1 cellular context compared by ENCODE assay signal in the genomic region with DNA sequence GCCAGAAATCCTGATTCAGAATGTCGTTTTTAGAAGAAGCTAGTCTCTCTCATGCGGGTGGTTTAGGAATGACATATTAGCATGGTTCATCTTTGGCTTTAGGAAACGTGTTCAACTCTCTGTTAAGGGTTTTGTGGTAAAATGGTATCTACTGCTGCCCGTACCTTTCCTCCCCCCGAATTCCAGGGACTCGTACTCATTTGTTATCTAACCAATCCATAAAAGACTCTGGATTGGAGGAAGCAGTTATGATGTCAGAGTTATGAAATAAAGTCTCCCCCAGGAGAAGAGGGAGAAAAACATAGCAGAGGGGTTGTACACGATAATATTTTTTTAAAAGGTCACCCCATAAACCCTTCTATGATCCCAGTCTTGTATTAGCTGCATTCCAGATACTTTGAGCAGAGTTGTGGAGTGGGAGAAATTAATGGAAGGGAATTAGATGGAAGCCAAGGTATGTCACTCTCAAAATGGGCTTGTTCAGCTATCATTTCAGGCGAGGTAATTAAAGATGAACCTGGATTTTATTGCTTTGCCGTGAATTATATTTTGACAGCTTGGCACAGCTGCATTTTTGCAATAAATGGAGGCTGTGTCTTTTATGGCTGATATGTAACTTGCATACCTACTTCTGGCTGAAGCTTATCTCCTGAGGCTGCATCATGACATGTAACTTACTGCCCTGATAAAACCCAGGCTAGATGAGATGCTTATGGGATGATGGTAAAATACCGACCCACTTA.
TF ChIP-seq lines count a peak whose summit lies in the region.

No MANE protein-coding gene starts in this region.

TF ChIP-seq in K562, 482 proteins besides CTCF, POLR2A, EP300 and RAD21 (continued from another document):
- TF ChIP-seq, protein P1, sequence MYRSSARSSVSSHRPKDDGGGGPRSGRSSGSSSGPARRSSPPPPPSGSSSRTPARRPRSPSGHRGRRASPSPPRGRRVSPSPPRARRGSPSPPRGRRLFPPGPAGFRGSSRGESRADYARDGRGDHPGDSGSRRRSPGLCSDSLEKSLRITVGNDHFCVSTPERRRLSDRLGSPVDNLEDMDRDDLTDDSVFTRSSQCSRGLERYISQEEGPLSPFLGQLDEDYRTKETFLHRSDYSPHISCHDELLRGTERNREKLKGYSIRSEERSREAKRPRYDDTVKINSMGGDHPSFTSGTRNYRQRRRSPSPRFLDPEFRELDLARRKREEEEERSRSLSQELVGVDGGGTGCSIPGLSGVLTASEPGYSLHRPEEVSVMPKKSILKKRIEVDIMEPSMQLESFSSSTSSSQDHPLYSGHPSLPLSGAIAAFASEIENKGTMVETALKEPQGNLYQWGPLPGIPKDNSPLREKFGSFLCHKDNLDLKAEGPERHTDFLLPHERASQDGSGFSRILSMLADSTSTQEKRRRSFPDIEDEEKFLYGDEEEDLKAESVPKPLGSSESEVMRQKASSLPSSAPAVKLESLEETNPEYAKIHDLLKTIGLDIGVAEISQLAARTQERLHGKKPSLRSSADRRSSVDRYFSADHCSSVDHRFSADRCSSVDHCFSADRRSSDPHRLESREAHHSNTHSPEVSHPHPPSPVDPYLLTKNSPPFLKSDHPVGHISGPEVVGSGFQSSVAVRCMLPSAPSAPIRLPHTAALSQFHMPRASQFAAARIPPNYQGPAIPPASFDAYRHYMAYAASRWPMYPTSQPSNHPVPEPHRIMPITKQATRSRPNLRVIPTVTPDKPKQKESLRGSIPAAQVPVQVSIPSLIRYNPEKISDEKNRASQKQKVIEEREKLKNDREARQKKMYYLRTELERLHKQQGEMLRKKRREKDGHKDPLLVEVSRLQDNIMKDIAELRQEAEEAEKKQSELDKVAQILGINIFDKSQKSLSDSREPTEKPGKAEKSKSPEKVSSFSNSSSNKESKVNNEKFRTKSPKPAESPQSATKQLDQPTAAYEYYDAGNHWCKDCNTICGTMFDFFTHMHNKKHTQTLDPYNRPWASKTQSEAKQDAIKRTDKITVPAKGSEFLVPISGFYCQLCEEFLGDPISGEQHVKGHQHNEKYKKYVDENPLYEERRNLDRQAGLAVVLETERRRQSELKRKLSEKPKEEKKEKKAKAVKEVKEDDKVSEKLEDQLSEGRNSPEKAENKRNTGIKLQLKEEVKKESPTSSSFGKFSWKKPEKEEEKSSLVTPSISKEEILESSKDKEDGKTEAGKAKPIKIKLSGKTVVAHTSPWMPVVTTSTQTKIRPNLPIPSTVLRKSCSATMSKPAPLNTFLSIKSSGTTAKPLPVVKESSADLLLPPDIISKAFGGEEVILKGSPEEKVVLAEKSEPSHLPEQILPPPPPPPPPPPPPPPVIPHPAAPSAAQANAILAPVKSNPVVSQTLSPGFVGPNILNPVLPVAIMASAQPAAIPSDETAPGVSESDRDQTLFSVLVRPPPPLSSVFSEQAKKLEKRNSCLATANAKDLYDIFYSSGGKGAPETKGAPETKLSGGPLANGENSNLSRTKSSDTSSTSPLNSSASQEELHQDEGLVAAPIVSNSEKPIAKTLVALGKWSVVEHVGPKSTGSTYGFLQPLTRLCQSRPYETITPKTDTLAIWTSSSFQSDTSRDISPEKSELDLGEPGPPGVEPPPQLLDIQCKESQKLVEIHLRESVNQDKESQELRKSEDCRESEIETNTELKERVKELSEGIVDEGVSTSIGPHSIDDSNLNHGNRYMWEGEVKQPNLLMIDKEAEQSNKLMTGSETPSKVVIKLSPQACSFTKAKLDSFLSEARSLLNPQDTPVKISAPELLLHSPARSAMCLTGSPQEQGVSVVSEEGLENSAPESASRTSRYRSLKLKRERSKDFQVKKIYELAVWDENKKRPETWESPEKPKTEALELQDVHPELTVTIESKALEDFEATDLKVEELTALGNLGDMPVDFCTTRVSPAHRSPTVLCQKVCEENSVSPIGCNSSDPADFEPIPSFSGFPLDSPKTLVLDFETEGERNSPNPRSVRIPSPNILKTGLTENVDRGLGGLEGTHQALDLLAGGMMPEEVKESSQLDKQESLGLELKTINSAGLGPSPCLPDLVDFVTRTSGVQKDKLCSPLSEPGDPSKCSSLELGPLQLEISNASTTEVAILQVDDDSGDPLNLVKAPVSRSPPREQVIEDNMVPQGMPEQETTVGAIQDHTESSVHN (IDR thresholded peaks at IDR 0.05; ENCODE audit: borderline replicate concordance in 1 of 2, low read depth in 1 of 2), result no peak
- TF ChIP-seq MIER1 (IDR thresholded peaks at IDR 0.05; ENCODE audit: low read depth), result 0 out of 2 replicates have a peak, but pooled peaks have one; percentile 54
- TF ChIP-seq MTA2 (IDR thresholded peaks at IDR 0.05; ENCODE audit: low read depth), result no peak
- TF ChIP-seq SAFB2 (IDR thresholded peaks at IDR 0.05; ENCODE audit: borderline replicate concordance, low read depth, low read length, severe bottlenecking), result no peak
- TF ChIP-seq CREM (IDR thresholded peaks at IDR 0.05; ENCODE audit: low read depth), result 0 out of 2 replicates have a peak, but pooled peaks have one; percentile 32
- TF ChIP-seq ARID1B (IDR thresholded peaks at IDR 0.05), result peak; percentile 28; the same call in 1 of the 2 replicates
- no peak for TF ChIP-seq ARID2 (IDR thresholded peaks at IDR 0.05)
- TF ChIP-seq NR2C1 (IDR thresholded peaks at IDR 0.05), result no peak
- no peak for TF ChIP-seq NR2C1 (tag; IDR thresholded peaks at IDR 0.05)
- TF ChIP-seq KLF16 (IDR thresholded peaks at IDR 0.05), result no peak
- no peak for TF ChIP-seq RBM17 (IDR thresholded peaks at IDR 0.05; ENCODE audit: borderline replicate concordance, low read depth, low read length)
- TF ChIP-seq EWSR1 (IDR thresholded peaks at IDR 0.05; ENCODE audit: borderline replicate concordance, low read depth, partially characterized antibody), result no peak
- no peak for TF ChIP-seq OTX1 (CRISPR knock-in tag; IDR thresholded peaks at IDR 0.05)
- TF ChIP-seq CHD2 (IDR thresholded peaks at IDR 0.05; ENCODE audit: low read depth, low read length), result no peak
- TF ChIP-seq MEF2A (IDR thresholded peaks at IDR 0.05; ENCODE audit: control insufficient read depth, low read depth, low read length), result no peak
- no peak for TF ChIP-seq SRSF3 (IDR thresholded peaks at IDR 0.05; ENCODE audit: insufficient read depth, low read length)
- TF ChIP-seq, protein P2, sequence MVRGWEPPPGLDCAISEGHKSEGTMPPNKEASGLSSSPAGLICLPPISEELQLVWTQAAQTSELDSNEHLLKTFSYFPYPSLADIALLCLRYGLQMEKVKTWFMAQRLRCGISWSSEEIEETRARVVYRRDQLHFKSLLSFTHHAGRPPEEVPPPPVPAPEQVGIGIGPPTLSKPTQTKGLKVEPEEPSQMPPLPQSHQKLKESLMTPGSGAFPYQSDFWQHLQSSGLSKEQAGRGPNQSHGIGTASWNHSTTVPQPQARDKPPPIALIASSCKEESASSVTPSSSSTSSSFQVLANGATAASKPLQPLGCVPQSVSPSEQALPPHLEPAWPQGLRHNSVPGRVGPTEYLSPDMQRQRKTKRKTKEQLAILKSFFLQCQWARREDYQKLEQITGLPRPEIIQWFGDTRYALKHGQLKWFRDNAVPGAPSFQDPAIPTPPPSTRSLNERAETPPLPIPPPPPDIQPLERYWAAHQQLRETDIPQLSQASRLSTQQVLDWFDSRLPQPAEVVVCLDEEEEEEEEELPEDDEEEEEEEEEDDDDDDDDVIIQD (CRISPR knock-in tag; IDR thresholded peaks at IDR 0.05), result no peak
- no peak for TF ChIP-seq SRF (CRISPR knock-in tag; IDR thresholded peaks at IDR 0.05)
- no peak for TF ChIP-seq ZBTB7A (IDR thresholded peaks at IDR 0.05; ENCODE audit: borderline replicate concordance, control insufficient read depth, low read depth, low read length)
- no peak for TF ChIP-seq PHF20 (IDR thresholded peaks at IDR 0.05; ENCODE audit: partially characterized antibody)
- no peak for TF ChIP-seq ATF7 (IDR thresholded peaks at IDR 0.05)
- no peak for TF ChIP-seq RHOXF2B (CRISPR knock-in tag; conservative IDR thresholded peaks at IDR 0.05)
- TF ChIP-seq, protein P3, sequence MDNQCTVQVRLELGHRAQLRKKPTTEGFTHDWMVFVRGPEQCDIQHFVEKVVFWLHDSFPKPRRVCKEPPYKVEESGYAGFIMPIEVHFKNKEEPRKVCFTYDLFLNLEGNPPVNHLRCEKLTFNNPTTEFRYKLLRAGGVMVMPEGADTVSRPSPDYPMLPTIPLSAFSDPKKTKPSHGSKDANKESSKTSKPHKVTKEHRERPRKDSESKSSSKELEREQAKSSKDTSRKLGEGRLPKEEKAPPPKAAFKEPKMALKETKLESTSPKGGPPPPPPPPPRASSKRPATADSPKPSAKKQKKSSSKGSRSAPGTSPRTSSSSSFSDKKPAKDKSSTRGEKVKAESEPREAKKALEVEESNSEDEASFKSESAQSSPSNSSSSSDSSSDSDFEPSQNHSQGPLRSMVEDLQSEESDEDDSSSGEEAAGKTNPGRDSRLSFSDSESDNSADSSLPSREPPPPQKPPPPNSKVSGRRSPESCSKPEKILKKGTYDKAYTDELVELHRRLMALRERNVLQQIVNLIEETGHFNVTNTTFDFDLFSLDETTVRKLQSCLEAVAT (IDR thresholded peaks at IDR 0.05), result 0 out of 4 replicates have a peak, but pooled peaks of 1 of the 2 experiments have one; percentile 13
- no peak for TF ChIP-seq ZNF766 (CRISPR knock-in tag; conservative IDR thresholded peaks at IDR 0.05)
- no peak for TF ChIP-seq GATAD2B (IDR thresholded peaks at IDR 0.05; ENCODE audit: borderline replicate concordance)
- TF ChIP-seq ZNF165 (CRISPR knock-in tag; IDR thresholded peaks at IDR 0.05; ENCODE audit: borderline replicate concordance), result no peak
- no peak for TF ChIP-seq ZNF121 (CRISPR knock-in tag; conservative IDR thresholded peaks at IDR 0.05)
- TF ChIP-seq ZNF408 (CRISPR knock-in tag; IDR thresholded peaks at IDR 0.05; ENCODE audit: low read depth), result no peak
- peak; percentile 23 for TF ChIP-seq SMARCB1 (IDR thresholded peaks at IDR 0.05; ENCODE audit: insufficient read length, low read depth)
- TF ChIP-seq, protein P4, sequence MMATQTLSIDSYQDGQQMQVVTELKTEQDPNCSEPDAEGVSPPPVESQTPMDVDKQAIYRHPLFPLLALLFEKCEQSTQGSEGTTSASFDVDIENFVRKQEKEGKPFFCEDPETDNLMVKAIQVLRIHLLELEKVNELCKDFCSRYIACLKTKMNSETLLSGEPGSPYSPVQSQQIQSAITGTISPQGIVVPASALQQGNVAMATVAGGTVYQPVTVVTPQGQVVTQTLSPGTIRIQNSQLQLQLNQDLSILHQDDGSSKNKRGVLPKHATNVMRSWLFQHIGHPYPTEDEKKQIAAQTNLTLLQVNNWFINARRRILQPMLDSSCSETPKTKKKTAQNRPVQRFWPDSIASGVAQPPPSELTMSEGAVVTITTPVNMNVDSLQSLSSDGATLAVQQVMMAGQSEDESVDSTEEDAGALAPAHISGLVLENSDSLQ (IDR thresholded peaks at IDR 0.05), result peak; percentile 36; the same call in 1 of the 2 replicates
- no peak for TF ChIP-seq SRSF9 (IDR thresholded peaks at IDR 0.05; ENCODE audit: borderline replicate concordance, low read depth, low read length)
- peak; percentile 34; the same call in 1 of the 2 replicates for TF ChIP-seq CTBP1 (IDR thresholded peaks at IDR 0.05; ENCODE audit: borderline replicate concordance)
- no peak for TF ChIP-seq BRD4 (IDR thresholded peaks at IDR 0.05)
- no peak for TF ChIP-seq MCM7 (IDR thresholded peaks at IDR 0.05)
- TF ChIP-seq NR2C2 (CRISPR knock-in tag; IDR thresholded peaks at IDR 0.05), result no peak
- no peak for TF ChIP-seq NR2C2 (tag; IDR thresholded peaks at IDR 0.05)
- TF ChIP-seq PTBP1 (IDR thresholded peaks at IDR 0.05; ENCODE audit: low read depth, low read length), result no peak
- TF ChIP-seq FOXJ3 (CRISPR knock-in tag; IDR thresholded peaks at IDR 0.05), result no peak
- TF ChIP-seq CBFA2T2 (conservative IDR thresholded peaks at IDR 0.05), result peak; percentile 28
- TF ChIP-seq TEAD2 (tag; IDR thresholded peaks at IDR 0.05), result peak; percentile 9; the same call in 1 of the 2 replicates
- no peak for TF ChIP-seq DACH1 (IDR thresholded peaks at IDR 0.05; ENCODE audit: partially characterized antibody)
